ENCODE assay signal across 8 cellular contexts in the genomic region with DNA sequence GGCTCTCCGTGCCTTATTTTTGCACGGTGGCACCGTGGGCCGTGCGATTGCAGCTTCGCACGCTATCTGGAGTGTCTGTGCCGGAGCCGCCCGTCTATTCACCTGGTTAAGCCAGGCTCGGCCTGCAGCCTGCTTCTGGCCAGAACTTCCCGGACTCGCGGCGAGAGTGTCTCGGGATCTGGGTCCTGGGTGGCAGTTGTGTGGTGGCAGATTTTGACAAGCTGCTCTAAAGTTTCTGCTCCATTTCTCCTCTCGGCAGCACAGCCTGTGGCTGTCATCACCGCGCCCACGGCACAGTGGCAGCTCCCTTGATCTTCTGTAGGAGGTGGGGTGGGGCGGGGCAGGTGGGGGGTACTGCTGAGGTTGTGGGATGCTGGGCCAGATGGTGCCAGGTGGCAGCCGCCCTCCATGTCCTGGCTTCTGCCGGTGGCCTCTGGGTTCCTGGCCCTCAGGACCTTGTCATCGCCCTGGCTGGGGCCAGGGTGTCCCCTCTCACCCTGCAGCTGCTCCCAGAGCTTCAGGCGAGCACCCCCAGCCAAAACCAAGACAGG. TPM values are rescaled to one million over a fixed set of nuclear protein-coding genes. Genes with fewer than 3 reads are reported as not detected.
A peak's percentile ranks its signal among the peaks of the same experiment; 100 is the strongest.
DNase-seq lines count a peak whose midpoint lies in the region; ATAC-seq and TF ChIP-seq lines count a peak whose summit lies in the region.

No MANE protein-coding gene starts in this region.

- no peak for TF ChIP-seq POLR2A in vagina (IDR thresholded peaks at IDR 0.05)

- DNase-seq in NCI-H82 (lab: John Stamatoyannopoulos, UW) = peak; percentile 67
- DNase-seq in NCI-H82 treated with DMSO at 0.1 percent for 48 hours (lab: John Stamatoyannopoulos, UW; ENCODE audit: unreplicated experiment) = no peak
- no peak for DNase-seq in effector memory CD8-positive, alpha-beta T cell
- no peak for DNase-seq in natural killer cell treated with Interleukin-12 subunit alpha and Interleukin-12 subunit beta and Interleukin-15 and Interleukin-18, amount 100 ng/mL, for 72 hours (ENCODE audit: low spot score)
- DNase-seq in vagina (ENCODE audit: extremely low spot score in 2 of 2) = no peak
- no peak for DNase-seq in HuH-7 (ENCODE audit: low spot score)

- H3K4me1 ChIP-seq in vagina = peaks cover 44% of the 10 kb centered on the region

- H3K4me3 Mint-ChIP-seq in effector memory CD8-positive, alpha-beta T cell = peak overlapping the region; percentile 60 to 76
- peak overlapping the region; percentile 52 for H3K4me3 Mint-ChIP-seq in natural killer cell treated with Interleukin-12 subunit alpha and Interleukin-12 subunit beta and Interleukin-15 and Interleukin-18, amount 100 ng/mL, for 72 hours

- no peaks in the 10 kb centered on the region for H3K27me3 ChIP-seq in vagina

- H3K27me3 Mint-ChIP-seq in effector memory CD8-positive, alpha-beta T cell = peaks cover 34 to 53% of the 10 kb centered on the region in 2 donors
- H3K27me3 Mint-ChIP-seq in natural killer cell treated with Interleukin-12 subunit alpha and Interleukin-12 subunit beta and Interleukin-15 and Interleukin-18, amount 100 ng/mL, for 72 hours = peaks cover 10 to 20% of the 10 kb centered on the region in 2 donors

- TF ChIP-seq CTCF in vagina (IDR thresholded peaks at IDR 0.05) = no peak

- H3K36me3 Mint-ChIP-seq in effector memory CD8-positive, alpha-beta T cell (ENCODE audit: insufficient read depth) = no peaks in the 10 kb centered on the region
- H3K36me3 Mint-ChIP-seq in natural killer cell treated with Interleukin-12 subunit alpha and Interleukin-12 subunit beta and Interleukin-15 and Interleukin-18, amount 100 ng/mL, for 72 hours = no peaks in the 10 kb centered on the region

- intact Hi-C loops in vagina (cut with DNase I) = no loop called here

- peak overlapping the region; percentile 75 for H3K27ac ChIP-seq in vagina

- H3K36me3 ChIP-seq in vagina = no peaks in the 10 kb centered on the region

- peak overlapping the region; percentile 47 to 54 for H3K4me3 ChIP-seq in vagina

- peak; percentile 20 for ATAC-seq in SK-N-SH treated with all-trans-retinoic acid at 6 μM for 48 hours
- peak; percentile 19 for ATAC-seq in effector memory CD8-positive, alpha-beta T cell (replicated peaks)
- no peak for ATAC-seq in natural killer cell treated with Interleukin-12 subunit alpha and Interleukin-12 subunit beta and Interleukin-15 and Interleukin-18, amount 100 ng/mL, for 72 hours
- ATAC-seq in HG02973 (IDR thresholded peaks at IDR 0.05; ENCODE audit: unreplicated experiment) = no peak

- no peak overlapping the region for H3K27ac Mint-ChIP-seq in effector memory CD8-positive, alpha-beta T cell
- no peak overlapping the region for H3K27ac Mint-ChIP-seq in natural killer cell treated with Interleukin-12 subunit alpha and Interleukin-12 subunit beta and Interleukin-15 and Interleukin-18, amount 100 ng/mL, for 72 hours

- peaks cover 9% of the 10 kb centered on the region in 2 donors for H3K4me1 Mint-ChIP-seq in effector memory CD8-positive, alpha-beta T cell (ENCODE audit: low read depth in 2 of 2)
- H3K4me1 Mint-ChIP-seq in natural killer cell treated with Interleukin-12 subunit alpha and Interleukin-12 subunit beta and Interleukin-15 and Interleukin-18, amount 100 ng/mL, for 72 hours (ENCODE audit: low read depth in 2 of 2) = peaks cover 0 to 4% of the 10 kb centered on the region in 2 donors

- no peaks in the 10 kb centered on the region for H3K9me3 Mint-ChIP-seq in effector memory CD8-positive, alpha-beta T cell
- H3K9me3 Mint-ChIP-seq in natural killer cell treated with Interleukin-12 subunit alpha and Interleukin-12 subunit beta and Interleukin-15 and Interleukin-18, amount 100 ng/mL, for 72 hours = no peaks in the 10 kb centered on the region

- H3K9me3 ChIP-seq in vagina = no peaks in the 10 kb centered on the region

TF ChIP-seq in SK-N-SH treated with all-trans-retinoic acid at 6 μM for 48 hours, 23 proteins besides CTCF, POLR2A, EP300 and RAD21:
- TF ChIP-seq TCF4 (CRISPR knock-in tag; IDR thresholded peaks at IDR 0.05; ENCODE audit: borderline replicate concordance) (no peak), ISL1 (CRISPR knock-in tag; IDR thresholded peaks at IDR 0.05) (no peak), PPARA (CRISPR knock-in tag; IDR thresholded peaks at IDR 0.05; ENCODE audit: borderline replicate concordance) (no peak), TOX (CRISPR knock-in tag; IDR thresholded peaks at IDR 0.05; ENCODE audit: borderline replicate concordance) (no peak), ARNTL (CRISPR knock-in tag; IDR thresholded peaks at IDR 0.05; ENCODE audit: borderline replicate concordance, low read depth) (no peak), ZNF70 (CRISPR knock-in tag; IDR thresholded peaks at IDR 0.05) (no peak), SNAI2 (CRISPR knock-in tag; IDR thresholded peaks at IDR 0.05) (no peak), ZNF8 (CRISPR knock-in tag; IDR thresholded peaks at IDR 0.05) (no peak)
- TF ChIP-seq, protein P1, sequence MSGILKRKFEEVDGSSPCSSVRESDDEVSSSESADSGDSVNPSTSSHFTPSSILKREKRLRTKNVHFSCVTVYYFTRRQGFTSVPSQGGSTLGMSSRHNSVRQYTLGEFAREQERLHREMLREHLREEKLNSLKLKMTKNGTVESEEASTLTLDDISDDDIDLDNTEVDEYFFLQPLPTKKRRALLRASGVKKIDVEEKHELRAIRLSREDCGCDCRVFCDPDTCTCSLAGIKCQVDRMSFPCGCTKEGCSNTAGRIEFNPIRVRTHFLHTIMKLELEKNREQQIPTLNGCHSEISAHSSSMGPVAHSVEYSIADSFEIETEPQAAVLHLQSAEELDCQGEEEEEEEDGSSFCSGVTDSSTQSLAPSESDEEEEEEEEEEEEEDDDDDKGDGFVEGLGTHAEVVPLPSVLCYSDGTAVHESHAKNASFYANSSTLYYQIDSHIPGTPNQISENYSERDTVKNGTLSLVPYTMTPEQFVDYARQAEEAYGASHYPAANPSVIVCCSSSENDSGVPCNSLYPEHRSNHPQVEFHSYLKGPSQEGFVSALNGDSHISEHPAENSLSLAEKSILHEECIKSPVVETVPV (CRISPR knock-in tag; IDR thresholded peaks at IDR 0.05) = no peak

RNA-seq across cellular contexts. Expression of gene MMP17, which starts 2.9 kb away (rescaled TPM):
- total RNA-seq in natural killer cell treated with Interleukin-12 subunit alpha and Interleukin-12 subunit beta and Interleukin-15 and Interleukin-18, amount 100 ng/mL, for 72 hours = not detected
- total RNA-seq in vagina = 5.2 TPM

Comparison
In these comparisons a context has a peak if more than half of its experiments do, and no peak if none do; other contexts are left out.
1. ATAC-seq: peak in SK-N-SH treated with all-trans-retinoic acid at 6 μM for 48 hours (single experiment) and effector memory CD8-positive, alpha-beta T cell (single experiment); none in natural killer cell treated with Interleukin-12 subunit alpha and Interleukin-12 subunit beta and Interleukin-15 and Interleukin-18, amount 100 ng/mL, for 72 hours (0 of 2) and HG02973 (single experiment).